27 cellular contexts compared by ENCODE assay signal in genomic region chr13:111123649-111124048, GRCh38.
"Had no signal": no experiment of that assay in that cellular context is flagged by ENCODE, and none has a peak within 500 bp of the region (broad histone marks: within the 10 kb centered on the region; RNA-seq: fewer than 3 reads in every experiment).

No MANE protein-coding gene starts in this region.

- H3K4me1 Mint-ChIP-seq: immature natural killer cell; mesothelial cell of epicardium; naive thymus-derived CD4-positive, alpha-beta T cell; neural crest cell; stimulated activated memory B cell treated with anti-CD40 and anti-IgM and Interleukin-4, amounts not matched to agents 10 μg/mL and 1 μg/mL and 100 μg/mL, for 72 hours; stimulated activated naive CD8-positive, alpha-beta T cell treated with anti-CD3 and anti-CD28 coated beads, Interleukin-15, amount 100 ng/mL, for 72 hours had no signal

- H3K36me3 Mint-ChIP-seq: immature natural killer cell; mesothelial cell of epicardium; naive thymus-derived CD4-positive, alpha-beta T cell; natural killer cell treated with Interleukin-12 subunit alpha and Interleukin-12 subunit beta and Interleukin-15 and Interleukin-18, amount 100 ng/mL, for 72 hours; stimulated activated memory B cell treated with anti-CD40 and anti-IgM and Interleukin-4, amounts not matched to agents 10 μg/mL and 1 μg/mL and 100 μg/mL, for 72 hours; type B pancreatic cell had no signal

- H3K4me3 Mint-ChIP-seq: immature natural killer cell; mesothelial cell of epicardium; naive thymus-derived CD4-positive, alpha-beta T cell; natural killer cell treated with Interleukin-12 subunit alpha and Interleukin-12 subunit beta and Interleukin-15 and Interleukin-18, amount 100 ng/mL, for 72 hours; neural crest cell; stimulated activated memory B cell treated with anti-CD40 and anti-IgM and Interleukin-4, amounts not matched to agents 10 μg/mL and 1 μg/mL and 100 μg/mL, for 72 hours; stimulated activated naive CD8-positive, alpha-beta T cell treated with anti-CD3 and anti-CD28 coated beads, Interleukin-15, amount 100 ng/mL, for 72 hours; type B pancreatic cell had no signal

- H3K9me3 Mint-ChIP-seq: immature natural killer cell; mesothelial cell of epicardium; natural killer cell treated with Interleukin-12 subunit alpha and Interleukin-12 subunit beta and Interleukin-15 and Interleukin-18, amount 100 ng/mL, for 72 hours; neural crest cell; stimulated activated memory B cell treated with anti-CD40 and anti-IgM and Interleukin-4, amounts not matched to agents 10 μg/mL and 1 μg/mL and 100 μg/mL, for 72 hours; stimulated activated naive CD8-positive, alpha-beta T cell treated with anti-CD3 and anti-CD28 coated beads, Interleukin-15, amount 100 ng/mL, for 72 hours; type B pancreatic cell had no signal

- H3K9me3 ChIP-seq: left lung, right atrium auricular region, tibial nerve, uterus had no signal

- H3K4me1 ChIP-seq: left lung, parathyroid adenoma, right atrium auricular region, uterus had no signal

- ATAC-seq: left colon; left lung; naive thymus-derived CD4-positive, alpha-beta T cell; stimulated activated memory B cell treated with anti-CD40 and anti-IgM and Interleukin-4, amounts not matched to agents 10 μg/mL and 1 μg/mL and 100 μg/mL, for 72 hours; stimulated activated naive CD8-positive, alpha-beta T cell treated with anti-CD3 and anti-CD28 coated beads, Interleukin-15, amount 100 ng/mL, for 72 hours had no signal

- H3K27me3 ChIP-seq: right atrium auricular region, right lobe of liver, tibial nerve, uterus had no signal

- DNase-seq: hippocampal formation; immature natural killer cell; kidney; left colon; left lung; mesendoderm; naive thymus-derived CD4-positive, alpha-beta T cell; nucleus accumbens; right lobe of liver; stimulated activated CD4-positive, alpha-beta T cell treated with anti-CD3 and anti-CD28 coated beads, Interleukin-1b, Interleukin-23, amount 100 ng/mL, for 48 hours; stimulated activated CD4-positive, alpha-beta T cell treated with anti-CD3 and anti-CD28 coated beads, Interleukin-2, amount 100 ng/mL, for 48 hours; stimulated activated CD4-positive, alpha-beta T cell treated with anti-CD3 and anti-CD28 coated beads, Interleukin-4, amount 100 ng/mL, for 4 hours; stimulated activated CD8-positive, alpha-beta memory T cell treated with anti-CD3 and anti-CD28 coated beads, Interleukin-4, amount 100 ng/mL, for 48 hours; stimulated activated naive CD4-positive, alpha-beta T cell treated with Interleukin-2 at 50 U/mL for 16 hours; stimulated activated naive CD8-positive, alpha-beta T cell treated with anti-CD3 and anti-CD28 coated beads, Interleukin-15, amount 100 ng/mL, for 72 hours; substantia nigra; uterus had no signal

- H3K4me3 ChIP-seq: left lung, lung, right atrium auricular region, right lobe of liver, smooth muscle cell, tibial nerve, uterus had no signal

- H3K27ac Mint-ChIP-seq: immature natural killer cell; mesothelial cell of epicardium; naive thymus-derived CD4-positive, alpha-beta T cell; natural killer cell treated with Interleukin-12 subunit alpha and Interleukin-12 subunit beta and Interleukin-15 and Interleukin-18, amount 100 ng/mL, for 72 hours; stimulated activated memory B cell treated with anti-CD40 and anti-IgM and Interleukin-4, amounts not matched to agents 10 μg/mL and 1 μg/mL and 100 μg/mL, for 72 hours; stimulated activated naive CD8-positive, alpha-beta T cell treated with anti-CD3 and anti-CD28 coated beads, Interleukin-15, amount 100 ng/mL, for 72 hours; type B pancreatic cell had no signal

- H3K27ac ChIP-seq: left lung, parathyroid adenoma, right atrium auricular region, tibial nerve, uterus had no signal

- H3K36me3 ChIP-seq: left lung, right atrium auricular region, right lobe of liver, tibial nerve, uterus had no signal
